19 cellular contexts compared by ENCODE assay signal in the genomic region with DNA sequence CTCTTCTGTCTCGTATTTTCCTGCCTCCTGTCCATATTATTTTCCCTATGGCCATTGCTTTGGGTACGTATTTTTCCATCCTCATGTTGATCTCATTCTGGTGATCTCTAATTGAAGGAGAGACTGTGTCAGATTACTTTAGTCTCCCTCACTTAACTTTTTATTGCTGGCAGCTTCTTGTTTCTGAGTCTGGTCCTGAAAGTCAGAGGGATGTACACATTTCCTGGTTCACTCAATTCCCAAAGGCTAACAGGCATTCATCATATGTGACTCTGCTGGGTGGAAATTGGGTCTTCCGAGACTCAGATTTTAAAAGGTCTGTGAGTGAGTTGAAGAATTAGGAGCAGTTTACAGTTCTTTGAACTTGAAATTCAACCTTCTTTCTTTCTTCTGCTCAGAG.
"Had no signal": no experiment of that assay in that cellular context is flagged by ENCODE, and none has a peak within 500 bp of the region (broad histone marks: within the 10 kb centered on the region; RNA-seq: fewer than 3 reads in every experiment).

No MANE protein-coding gene starts in this region.

- ATAC-seq: activated T-cell treated with anti-CD3 and anti-CD28 coated beads, Interleukin-2, amount 50 U/mL, for 72 hours; gastrocnemius medialis; heart left ventricle; natural killer cell; T-cell had no signal

- H3K4me3 ChIP-seq: adrenal gland, breast epithelium, gastrocnemius medialis, heart left ventricle, tibial nerve had no signal

- H3K27me3 ChIP-seq: adrenal gland, breast epithelium, gastrocnemius medialis, heart left ventricle, tibial nerve had no signal

- H3K4me3 Mint-ChIP-seq: activated T-cell treated with anti-CD3 and anti-CD28 coated beads, Interleukin-2, amount 50 U/mL, for 72 hours; natural killer cell; stimulated activated naive CD8-positive, alpha-beta T cell treated with anti-CD3 and anti-CD28 coated beads, Interleukin-15, Interleukin-2, amounts not matched to agents 100 ng/mL and 50 ng/mL, for 24 hours; T-cell had no signal

- DNase-seq: activated CD4-positive, alpha-beta T cell treated with anti-CD3 and anti-CD28 coated beads, Interleukin-2, amount 50 U/mL, for 1 hour; activated CD4-positive, CD25-positive, alpha-beta regulatory T cell treated with anti-CD3 and anti-CD28 coated beads, Interleukin-2, amount 50 U/mL, for 72 hours; activated effector memory CD4-positive, alpha-beta T cell treated with anti-CD3 and anti-CD28 coated beads, Interleukin-2, amount 50 U/mL, for 16 hours; activated naive CD4-positive, alpha-beta T cell treated with anti-CD3 and anti-CD28 coated beads, Interleukin-2, amount 50 U/mL, for 16 hours; activated T-cell treated with anti-CD3 and anti-CD28 coated beads, Interleukin-2, amount 50 U/mL, for 72 hours; adrenal gland; cerebellar nuclear complex; cortex of kidney; gastrocnemius medialis; heart left ventricle; kidney glomerular epithelial cell; mesendoderm; natural killer cell; retina; T-cell; T-helper 9 cell had no signal

- H3K27ac Mint-ChIP-seq: activated T-cell treated with anti-CD3 and anti-CD28 coated beads, Interleukin-2, amount 50 U/mL, for 72 hours; stimulated activated naive CD8-positive, alpha-beta T cell treated with anti-CD3 and anti-CD28 coated beads, Interleukin-15, Interleukin-2, amounts not matched to agents 100 ng/mL and 50 ng/mL, for 24 hours had no signal

- H3K9me3 Mint-ChIP-seq: natural killer cell, T-cell had no signal

- H3K4me1 ChIP-seq: breast epithelium had no signal

- H3K27me3 Mint-ChIP-seq: stimulated activated naive CD8-positive, alpha-beta T cell treated with anti-CD3 and anti-CD28 coated beads, Interleukin-15, Interleukin-2, amounts not matched to agents 100 ng/mL and 50 ng/mL, for 24 hours; T-cell had no signal

- H3K36me3 Mint-ChIP-seq: natural killer cell had no signal

- H3K9me3 ChIP-seq: adrenal gland, gastrocnemius medialis had no signal

- H3K36me3 ChIP-seq: adrenal gland, breast epithelium, gastrocnemius medialis, heart left ventricle had no signal
